ENCODE assay signal across 8 cellular contexts in genomic region chr16:2867987-2868789, GRCh38. TPM values are rescaled to one million over a fixed set of nuclear protein-coding genes. Genes with fewer than 3 reads are reported as not detected.
DNase-seq lines count a peak whose midpoint lies in the region; ATAC-seq, FAIRE-seq and TF ChIP-seq lines count a peak whose summit lies in the region.

No MANE protein-coding gene starts in this region.

- peak overlapping the region; percentile 98 for H3K4me2 ChIP-seq in keratinocyte (ENCODE audit: control insufficient read depth, extremely low read depth, insufficient read depth, low read depth, low read length)

- no peaks in the 10 kb centered on the region for H4K20me1 ChIP-seq in keratinocyte (ENCODE audit: control insufficient read depth, extremely low read depth, insufficient read depth, low read length)

- peak; percentile 94 to 97 (median 94) for TF ChIP-seq CTCF in keratinocyte (optimal IDR thresholded peaks at IDR 0.05 in 1 of 3, IDR thresholded peaks at IDR 0.05 in 1 of 3, conservative IDR thresholded peaks at IDR 0.05 in 1 of 3; ENCODE audit: extremely low read depth in 1 of 3, insufficient read depth in 2 of 3, low read length in 3 of 3)

- H3K9ac ChIP-seq in keratinocyte (ENCODE audit: control insufficient read depth, extremely low read depth, insufficient read depth, low read length): peak overlapping the region; percentile 73

- no peaks in the 10 kb centered on the region for H3K36me3 ChIP-seq in keratinocyte (ENCODE audit: control insufficient read depth in 2 of 2, extremely low read depth in 1 of 2, insufficient read depth in 2 of 2, low read length in 2 of 2)

- DNase-seq in AG08396 (ENCODE audit: low spot score): peak; percentile 97
- DNase-seq in NCI-H226: peak; percentile 85
- peak; percentile 92 for DNase-seq in cerebellar cortex (ENCODE audit: low spot score)
- DNase-seq in keratinocyte (ENCODE audit: low read depth, low spot score): peak; percentile 87
- DNase-seq in stimulated activated CD4-positive, alpha-beta T cell treated with anti-CD3 and anti-CD28 coated beads, Interleukin-12 subunit alpha, Interleukin-12 subunit beta, amount 100 ng/mL, for 48 hours (ENCODE audit: low read depth in 2 of 3, low spot score in 1 of 3): peak; percentile 96 to 97 (median 97)

- peak; percentile 88 for ATAC-seq in GM18907 (IDR thresholded peaks at IDR 0.05; ENCODE audit: unreplicated experiment)
- peak; percentile 90 for ATAC-seq in HG03196 (IDR thresholded peaks at IDR 0.05; ENCODE audit: unreplicated experiment)
- peak; percentile 96 to 97 for ATAC-seq in activated CD4-positive, CD25-positive, alpha-beta regulatory T cell treated with anti-CD3 and anti-CD28 coated beads, Interleukin-2, amount 50 U/mL, for 24 hours

- peak overlapping the region; percentile 85 for H2AFZ ChIP-seq in keratinocyte (ENCODE audit: control insufficient read depth, low read length)

- peak overlapping the region; percentile 59 for H3K27ac ChIP-seq in keratinocyte (ENCODE audit: control insufficient read depth, insufficient read depth, low read length)

- dilution Hi-C loops in keratinocyte (cut with MboI; ENCODE audit: extremely low pct_ligation_motif_present, low sequenced_read_pairs): no loop called here

- peak; percentile 88 for FAIRE-seq in keratinocyte (lab: Jason Lieb, UNC)

- H3K4me1 ChIP-seq in keratinocyte (ENCODE audit: control insufficient read depth, extremely low read depth, insufficient read depth, low read length): peaks cover 7% of the 10 kb centered on the region

- H3K27me3 ChIP-seq in keratinocyte (ENCODE audit: control insufficient read depth, extremely low read depth, insufficient read depth, low read length): no peaks in the 10 kb centered on the region

- no peaks in the 10 kb centered on the region for H3K9me3 ChIP-seq in keratinocyte (ENCODE audit: control insufficient read depth, low read depth, low read length)

- no peaks in the 10 kb centered on the region for H3K9me1 ChIP-seq in keratinocyte (ENCODE audit: control insufficient read depth, extremely low read depth, insufficient read depth, low read length)

- no peaks in the 10 kb centered on the region for H3K79me2 ChIP-seq in keratinocyte (ENCODE audit: control insufficient read depth, insufficient read depth, low read length)

- H3K4me3 ChIP-seq in keratinocyte (ENCODE audit: control insufficient read depth in 2 of 3, extremely low read depth in 1 of 3, insufficient read depth in 2 of 3, low read depth in 1 of 3, low read length in 3 of 3): peak overlapping the region; percentile 47 to 74 (median 68)

RNA-seq across cellular contexts. Expression of gene PRSS22, which starts 10.2 kb away (rescaled TPM):
- polyA plus RNA-seq in keratinocyte: 2.2 to 3.7 TPM (median 3.5 TPM) in 3 replicates
- 3.5 TPM for polyA plus RNA-seq in keratinocyte (2011; ENCODE audit: low read depth)
- polyA plus RNA-seq in keratinocyte (2011; cell fraction: cytosol; rRNA removed): 1.3 and 1.4 TPM in 2 replicates
- polyA plus RNA-seq in keratinocyte (2011; cell fraction: nucleus; rRNA removed): 9.6 and 13.1 TPM in 2 replicates
- polyA plus RNA-seq in keratinocyte (2012; ENCODE audit: low replicate concordance): 4.2 and 18.5 TPM in 2 replicates
- polyA minus RNA-seq in keratinocyte: 0.80 to 2.3 TPM (median 2.1 TPM) in 3 replicates
- not detected for polyA minus RNA-seq in keratinocyte (2011; cell fraction: cytosol; rRNA and poly(A)+ RNA removed)
- polyA minus RNA-seq in keratinocyte (2011; cell fraction: nucleus; rRNA and poly(A)+ RNA removed): 5.1 and 5.9 TPM in 2 replicates

RNA-seq across cellular contexts. Expression of gene FLYWCH2, which starts 14.8 kb away (rescaled TPM):
- 10.1 to 20.7 TPM (median 13.6 TPM) in 3 replicates for polyA plus RNA-seq in keratinocyte
- polyA plus RNA-seq in keratinocyte (2011; ENCODE audit: low read depth): 1.7 TPM
- 10.2 and 31.3 TPM in 2 replicates for polyA plus RNA-seq in keratinocyte (2011; cell fraction: cytosol; rRNA removed)
- polyA plus RNA-seq in keratinocyte (2011; cell fraction: nucleus; rRNA removed): 8.5 and 12.8 TPM in 2 replicates
- polyA plus RNA-seq in keratinocyte (2012; ENCODE audit: low replicate concordance): 11.4 and 22.6 TPM in 2 replicates
- 2.9 to 3.4 TPM (median 3.1 TPM) in 3 replicates for polyA minus RNA-seq in keratinocyte
- 23.4 TPM for polyA minus RNA-seq in keratinocyte (2011; cell fraction: cytosol; rRNA and poly(A)+ RNA removed)
- 4.5 and 5.5 TPM in 2 replicates for polyA minus RNA-seq in keratinocyte (2011; cell fraction: nucleus; rRNA and poly(A)+ RNA removed)

RNA-seq across cellular contexts. Expression of gene ZG16B, which starts 38.1 kb away (rescaled TPM):
- 1.7 to 2.6 TPM (median 2.1 TPM) in 3 replicates for polyA plus RNA-seq in keratinocyte
- polyA plus RNA-seq in keratinocyte (2011; ENCODE audit: low read depth): not detected
- 1.9 and 2.8 TPM in 2 replicates for polyA plus RNA-seq in keratinocyte (2011; cell fraction: cytosol; rRNA removed)
- 1.2 and 1.5 TPM in 2 replicates for polyA plus RNA-seq in keratinocyte (2011; cell fraction: nucleus; rRNA removed)
- 1.8 and 3.4 TPM in 2 replicates for polyA plus RNA-seq in keratinocyte (2012; ENCODE audit: low replicate concordance)
- 0.96 to 1.6 TPM in 2 of 3 replicates, not detected in the other for polyA minus RNA-seq in keratinocyte
- 3.5 TPM for polyA minus RNA-seq in keratinocyte (2011; cell fraction: cytosol; rRNA and poly(A)+ RNA removed)
- polyA minus RNA-seq in keratinocyte (2011; cell fraction: nucleus; rRNA and poly(A)+ RNA removed): 0.74 and 1.5 TPM in 2 replicates

RNA-seq across cellular contexts. Expression of gene FLYWCH1, which starts 43.5 kb away (rescaled TPM):
- 16.2 to 21.7 TPM (median 20.2 TPM) in 3 replicates for polyA plus RNA-seq in keratinocyte
- polyA plus RNA-seq in keratinocyte (2011; ENCODE audit: low read depth): 6.3 TPM
- 13.4 and 25.0 TPM in 2 replicates for polyA plus RNA-seq in keratinocyte (2011; cell fraction: cytosol; rRNA removed)
- 50.5 and 68.5 TPM in 2 replicates for polyA plus RNA-seq in keratinocyte (2011; cell fraction: nucleus; rRNA removed)
- polyA plus RNA-seq in keratinocyte (2012; ENCODE audit: low replicate concordance): 26.3 and 27.0 TPM in 2 replicates
- polyA minus RNA-seq in keratinocyte: 12.1 to 32.5 TPM (median 17.2 TPM) in 3 replicates
- 50.5 TPM for polyA minus RNA-seq in keratinocyte (2011; cell fraction: cytosol; rRNA and poly(A)+ RNA removed)
- 27.9 and 30.1 TPM in 2 replicates for polyA minus RNA-seq in keratinocyte (2011; cell fraction: nucleus; rRNA and poly(A)+ RNA removed)

RNA-seq across cellular contexts. Expression of gene PRSS21, which starts 51.2 kb away (rescaled TPM):
- 0.52 to 1.0 TPM (median 0.99 TPM) in 3 replicates for polyA plus RNA-seq in keratinocyte
- polyA plus RNA-seq in keratinocyte (2011; ENCODE audit: low read depth): not detected
- polyA plus RNA-seq in keratinocyte (2011; cell fraction: cytosol; rRNA removed): 0.84 and 1.3 TPM in 2 replicates
- polyA plus RNA-seq in keratinocyte (2011; cell fraction: nucleus; rRNA removed): 2.1 and 3.0 TPM in 2 replicates
- polyA plus RNA-seq in keratinocyte (2012; ENCODE audit: low replicate concordance): 0.66 and 1.7 TPM in 2 replicates
- 1.5 to 3.2 TPM in 2 of 3 replicates, not detected in the other for polyA minus RNA-seq in keratinocyte
- 4.6 TPM for polyA minus RNA-seq in keratinocyte (2011; cell fraction: cytosol; rRNA and poly(A)+ RNA removed)
- 1.3 and 1.7 TPM in 2 replicates for polyA minus RNA-seq in keratinocyte (2011; cell fraction: nucleus; rRNA and poly(A)+ RNA removed)

Comparison
In these comparisons a context has a peak if more than half of its experiments do, and no peak if none do; other contexts are left out.
1. Peak in every context shown above with its lines: DNase-seq, ATAC-seq, H3K4me3 ChIP-seq and H3K27ac ChIP-seq.